Comparison of ENCODE assay signal across 13 cellular contexts in the genomic region with DNA sequence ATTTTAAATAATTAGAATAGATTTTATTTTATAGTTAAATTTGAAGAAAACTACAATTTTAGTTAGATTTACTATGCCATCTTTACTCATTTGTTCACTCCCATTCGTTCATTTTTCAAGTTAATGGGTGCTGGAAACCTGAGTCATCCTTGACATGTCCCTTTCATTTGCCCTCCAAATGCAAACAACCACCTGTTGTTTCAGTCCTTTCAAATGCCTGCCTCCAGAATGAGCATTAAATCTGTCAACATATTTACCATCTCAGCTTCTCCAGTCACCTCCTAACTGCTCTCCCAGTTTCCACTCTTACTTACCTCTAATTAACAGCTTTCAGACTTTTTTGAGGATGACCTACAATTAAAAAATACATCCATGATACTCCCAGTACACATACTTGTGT.
DNase-seq lines count a peak whose midpoint lies in the region; ATAC-seq and FAIRE-seq lines count a peak whose summit lies in the region.
"Had no signal": no experiment of that assay in that cellular context is flagged by ENCODE, and none has a peak within 500 bp of the region (broad histone marks: within the 10 kb centered on the region; RNA-seq: fewer than 3 reads in every experiment).

No MANE protein-coding gene starts in this region.

- ATAC-seq in GM21360 (IDR thresholded peaks at IDR 0.05; ENCODE audit: unreplicated experiment): no peak
- ATAC-seq: naive thymus-derived CD8-positive, alpha-beta T cell had no signal

- DNase-seq in DMS79 (lab: John Stamatoyannopoulos, UW) (peak; percentile 12), DMS79 treated with DMSO at 0.1 percent for 48 hours (lab: John Stamatoyannopoulos, UW) (no peak), NCI-H2171 treated with DMSO at 0.1 percent for 48 hours (lab: John Stamatoyannopoulos, UW) (peak; percentile 36), iPS DF 4.7 (ENCODE audit: extremely low read depth, low spot score) (peak; percentile 60), urothelium cell line (ENCODE audit: low spot score) (no peak), caudate nucleus (lab: John Stamatoyannopoulos, UW) (no peak), T-helper 9 cell (no peak)
- DNase-seq: HCEC 1CT; naive thymus-derived CD8-positive, alpha-beta T cell; small intestine had no signal

- FAIRE-seq in urothelium cell line (lab: Jason Lieb, UNC): peak; percentile 52
- FAIRE-seq: keratinocyte had no signal

- no peak overlapping the region for H3K27ac ChIP-seq in caudate nucleus (ENCODE audit: low read depth, low read length)
- H3K27ac ChIP-seq: 22Rv1 had no signal

Comparison
In these comparisons a context has a peak if more than half of its experiments do, and no peak if none do; other contexts are left out.
1. DNase-seq: peak in DMS79 (single experiment), NCI-H2171 treated with DMSO at 0.1 percent for 48 hours (single experiment) and iPS DF 4.7 (single experiment); none in DMS79 treated with DMSO at 0.1 percent for 48 hours (single experiment), urothelium cell line (single experiment), caudate nucleus (0 of 61) and T-helper 9 cell (single experiment).